ENCODE assay signal across 1 cellular context in genomic region chr2:65553504-65554074, GRCh38.
TF ChIP-seq lines count a peak whose summit lies in the region.

No MANE protein-coding gene starts in this region.

TF ChIP-seq in K562, 482 proteins besides CTCF, POLR2A, EP300 and RAD21 (continued from another document):
- no peak for TF ChIP-seq ZNF318 (IDR thresholded peaks at IDR 0.05; ENCODE audit: borderline replicate concordance in 1 of 2, low read depth in 1 of 2)
- no peak for TF ChIP-seq CSDE1 (IDR thresholded peaks at IDR 0.05)
- peak; percentile 1 for TF ChIP-seq E2F8 (IDR thresholded peaks at IDR 0.05; ENCODE audit: low read depth, partially characterized antibody)
- TF ChIP-seq ZNF24 (IDR thresholded peaks at IDR 0.05), result no peak
- no peak for TF ChIP-seq PYGO2 (tag; IDR thresholded peaks at IDR 0.05)
- TF ChIP-seq EGR1 (conservative IDR thresholded peaks at IDR 0.05), result 0 out of 2 replicates have a peak, but pooled peaks have one; percentile 7
- TF ChIP-seq MYBL2 (IDR thresholded peaks at IDR 0.05; ENCODE audit: low read depth), result no peak
- no peak for TF ChIP-seq MYBL2 (CRISPR knock-in tag; IDR thresholded peaks at IDR 0.05; ENCODE audit: borderline replicate concordance)
- no peak for TF ChIP-seq CHCHD3 (CRISPR knock-in tag; IDR thresholded peaks at IDR 0.05)
- no peak for TF ChIP-seq RBM14 (IDR thresholded peaks at IDR 0.05; ENCODE audit: borderline replicate concordance, insufficient read depth, low read depth, low read length)
